ENCODE assay signal across 1 cellular context in the genomic region with DNA sequence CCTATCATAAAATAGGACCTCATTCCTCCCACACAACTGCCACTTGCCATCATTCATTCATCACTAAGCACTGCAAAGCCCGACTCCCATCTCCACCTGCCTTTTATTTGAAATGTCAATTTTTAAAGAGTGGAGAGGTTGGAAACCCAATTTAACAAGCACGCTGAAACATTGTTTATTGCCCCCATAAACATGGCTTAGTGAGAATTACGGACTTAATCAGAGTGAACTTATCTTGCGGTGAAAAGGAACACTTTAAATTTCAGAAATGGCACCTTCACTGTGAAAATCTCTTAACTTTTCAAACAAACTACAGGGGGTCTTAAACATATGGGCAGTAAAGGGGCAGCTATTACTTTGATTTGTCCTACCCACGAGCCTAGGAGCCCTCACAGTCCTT.
A peak's percentile ranks its signal among the peaks of the same experiment; 100 is the strongest.
TF ChIP-seq lines count a peak whose summit lies in the region.

No MANE protein-coding gene starts in this region.

TF ChIP-seq in HEK293, 187 proteins besides CTCF, POLR2A, EP300 and RAD21 (continued from another document and continues in another):
- TF ChIP-seq, protein P1, sequence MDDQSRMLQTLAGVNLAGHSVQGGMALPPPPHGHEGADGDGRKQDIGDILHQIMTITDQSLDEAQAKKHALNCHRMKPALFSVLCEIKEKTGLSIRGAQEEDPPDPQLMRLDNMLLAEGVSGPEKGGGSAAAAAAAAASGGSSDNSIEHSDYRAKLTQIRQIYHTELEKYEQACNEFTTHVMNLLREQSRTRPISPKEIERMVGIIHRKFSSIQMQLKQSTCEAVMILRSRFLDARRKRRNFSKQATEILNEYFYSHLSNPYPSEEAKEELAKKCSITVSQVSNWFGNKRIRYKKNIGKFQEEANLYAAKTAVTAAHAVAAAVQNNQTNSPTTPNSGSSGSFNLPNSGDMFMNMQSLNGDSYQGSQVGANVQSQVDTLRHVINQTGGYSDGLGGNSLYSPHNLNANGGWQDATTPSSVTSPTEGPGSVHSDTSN (CRISPR knock-in tag; IDR thresholded peaks at IDR 0.05) = no peak
- no peak for TF ChIP-seq ZNF280C (tag by site-specific recombination; IDR thresholded peaks at IDR 0.05)
- TF ChIP-seq ZNF398 (tag by site-specific recombination; IDR thresholded peaks at IDR 0.05) = no peak
- TF ChIP-seq ZNF677 (tag by site-specific recombination; IDR thresholded peaks at IDR 0.05) = no peak
- 0 out of 2 replicates have a peak, but pooled peaks have one; percentile 19 for TF ChIP-seq GFI1B (tag by site-specific recombination; IDR thresholded peaks at IDR 0.05)
- peak; percentile 94 for TF ChIP-seq FEZF1 (tag by site-specific recombination; IDR thresholded peaks at IDR 0.05)
- TF ChIP-seq ZNF223 (tag by site-specific recombination; IDR thresholded peaks at IDR 0.05) = no peak
- 0 out of 2 replicates have a peak, but pooled peaks have one; percentile 36 for TF ChIP-seq ZNF561 (tag by site-specific recombination; IDR thresholded peaks at IDR 0.05; ENCODE audit: borderline replicate concordance)
- no peak for TF ChIP-seq ZNF501 (tag by site-specific recombination; IDR thresholded peaks at IDR 0.05)
- TF ChIP-seq ZSCAN5A (tag by site-specific recombination; IDR thresholded peaks at IDR 0.05) = no peak
- TF ChIP-seq ZNF202 (tag by site-specific recombination; IDR thresholded peaks at IDR 0.05; ENCODE audit: borderline replicate concordance) = no peak
- TF ChIP-seq ZNF560 (tag by site-specific recombination; IDR thresholded peaks at IDR 0.05; ENCODE audit: borderline replicate concordance) = no peak
- no peak for TF ChIP-seq ZFP3 (tag by site-specific recombination; IDR thresholded peaks at IDR 0.05; ENCODE audit: low read depth)
- TF ChIP-seq ZNF362 (tag by site-specific recombination; IDR thresholded peaks at IDR 0.05) = no peak
- no peak for TF ChIP-seq ZNF558 (tag by site-specific recombination; IDR thresholded peaks at IDR 0.05)
- no peak for TF ChIP-seq ZNF48 (tag by site-specific recombination; IDR thresholded peaks at IDR 0.05)
- TF ChIP-seq ZBTB8A (tag by site-specific recombination; IDR thresholded peaks at IDR 0.05) = no peak
- no peak for TF ChIP-seq ZNF404 (tag by site-specific recombination; IDR thresholded peaks at IDR 0.05)
- no peak for TF ChIP-seq ZNF10 (tag by site-specific recombination; IDR thresholded peaks at IDR 0.05)
- TF ChIP-seq KLF7 (tag by site-specific recombination; IDR thresholded peaks at IDR 0.05; ENCODE audit: borderline replicate concordance) = no peak
- TF ChIP-seq MEIS1 (CRISPR knock-in tag; IDR thresholded peaks at IDR 0.05; ENCODE audit: borderline replicate concordance) = no peak
- TF ChIP-seq, protein P2, sequence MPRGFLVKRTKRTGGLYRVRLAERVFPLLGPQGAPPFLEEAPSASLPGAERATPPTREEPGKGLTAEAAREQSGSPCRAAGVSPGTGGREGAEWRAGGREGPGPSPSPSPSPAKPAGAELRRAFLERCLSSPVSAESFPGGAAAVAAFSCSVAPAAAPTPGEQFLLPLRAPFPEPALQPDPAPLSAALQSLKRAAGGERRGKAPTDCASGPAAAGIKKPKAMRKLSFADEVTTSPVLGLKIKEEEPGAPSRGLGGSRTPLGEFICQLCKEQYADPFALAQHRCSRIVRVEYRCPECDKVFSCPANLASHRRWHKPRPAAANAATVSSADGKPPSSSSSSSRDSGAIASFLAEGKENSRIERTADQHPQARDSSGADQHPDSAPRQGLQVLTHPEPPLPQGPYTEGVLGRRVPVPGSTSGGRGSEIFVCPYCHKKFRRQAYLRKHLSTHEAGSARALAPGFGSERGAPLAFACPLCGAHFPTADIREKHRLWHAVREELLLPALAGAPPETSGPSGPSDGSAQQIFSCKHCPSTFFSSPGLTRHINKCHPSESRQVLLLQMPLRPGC (tag by site-specific recombination; IDR thresholded peaks at IDR 0.05) = no peak
- TF ChIP-seq ZNF777 (tag by site-specific recombination; IDR thresholded peaks at IDR 0.05; ENCODE audit: borderline replicate concordance) = no peak
- TF ChIP-seq RBAK (tag by site-specific recombination; IDR thresholded peaks at IDR 0.05) = no peak
- no peak for TF ChIP-seq ZNF530 (tag by site-specific recombination; IDR thresholded peaks at IDR 0.05; ENCODE audit: low read depth)
- TF ChIP-seq ZNF473 (tag by site-specific recombination; IDR thresholded peaks at IDR 0.05) = no peak
- no peak for TF ChIP-seq ZNF433 (tag by site-specific recombination; IDR thresholded peaks at IDR 0.05; ENCODE audit: low read depth)
- 0 out of 2 replicates have a peak, but pooled peaks have one; percentile 23 for TF ChIP-seq ZNF423 (tag by site-specific recombination; IDR thresholded peaks at IDR 0.05)
- no peak for TF ChIP-seq AEBP2 (tag by site-specific recombination; IDR thresholded peaks at IDR 0.05; ENCODE audit: borderline replicate concordance)
- TF ChIP-seq ZNF510 (tag by site-specific recombination; IDR thresholded peaks at IDR 0.05; ENCODE audit: insufficient replicate concordance) = no peak
- no peak for TF ChIP-seq ZIC2 (tag by site-specific recombination; IDR thresholded peaks at IDR 0.05)
- TF ChIP-seq KLF9 (tag by site-specific recombination; IDR thresholded peaks at IDR 0.05; ENCODE audit: low read depth) = no peak
- no peak for TF ChIP-seq ZNF274 (IDR thresholded peaks at IDR 0.05; ENCODE audit: low read length)
- TF ChIP-seq ZNF274 (tag by site-specific recombination; IDR thresholded peaks at IDR 0.05; ENCODE audit: borderline replicate concordance) = no peak
- no peak for TF ChIP-seq PRDM1 (tag by site-specific recombination; IDR thresholded peaks at IDR 0.05)
- TF ChIP-seq KLF8 (tag by site-specific recombination; IDR thresholded peaks at IDR 0.05) = no peak
- TF ChIP-seq ZNF843 (tag by site-specific recombination; IDR thresholded peaks at IDR 0.05) = peak; percentile 81
- TF ChIP-seq ZNF335 (tag by site-specific recombination; conservative IDR thresholded peaks at IDR 0.05) = no peak
- TF ChIP-seq, protein P3, sequence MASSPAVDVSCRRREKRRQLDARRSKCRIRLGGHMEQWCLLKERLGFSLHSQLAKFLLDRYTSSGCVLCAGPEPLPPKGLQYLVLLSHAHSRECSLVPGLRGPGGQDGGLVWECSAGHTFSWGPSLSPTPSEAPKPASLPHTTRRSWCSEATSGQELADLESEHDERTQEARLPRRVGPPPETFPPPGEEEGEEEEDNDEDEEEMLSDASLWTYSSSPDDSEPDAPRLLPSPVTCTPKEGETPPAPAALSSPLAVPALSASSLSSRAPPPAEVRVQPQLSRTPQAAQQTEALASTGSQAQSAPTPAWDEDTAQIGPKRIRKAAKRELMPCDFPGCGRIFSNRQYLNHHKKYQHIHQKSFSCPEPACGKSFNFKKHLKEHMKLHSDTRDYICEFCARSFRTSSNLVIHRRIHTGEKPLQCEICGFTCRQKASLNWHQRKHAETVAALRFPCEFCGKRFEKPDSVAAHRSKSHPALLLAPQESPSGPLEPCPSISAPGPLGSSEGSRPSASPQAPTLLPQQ (tag by site-specific recombination; IDR thresholded peaks at IDR 0.05) = no peak
- no peak for TF ChIP-seq SETDB1 (IDR thresholded peaks at IDR 0.05; ENCODE audit: insufficient read length, low read length)
- peak; percentile 25; the same call in 1 of the 2 replicates for TF ChIP-seq ZFHX2 (tag by site-specific recombination; conservative IDR thresholded peaks at IDR 0.05)
- TF ChIP-seq, protein P4, sequence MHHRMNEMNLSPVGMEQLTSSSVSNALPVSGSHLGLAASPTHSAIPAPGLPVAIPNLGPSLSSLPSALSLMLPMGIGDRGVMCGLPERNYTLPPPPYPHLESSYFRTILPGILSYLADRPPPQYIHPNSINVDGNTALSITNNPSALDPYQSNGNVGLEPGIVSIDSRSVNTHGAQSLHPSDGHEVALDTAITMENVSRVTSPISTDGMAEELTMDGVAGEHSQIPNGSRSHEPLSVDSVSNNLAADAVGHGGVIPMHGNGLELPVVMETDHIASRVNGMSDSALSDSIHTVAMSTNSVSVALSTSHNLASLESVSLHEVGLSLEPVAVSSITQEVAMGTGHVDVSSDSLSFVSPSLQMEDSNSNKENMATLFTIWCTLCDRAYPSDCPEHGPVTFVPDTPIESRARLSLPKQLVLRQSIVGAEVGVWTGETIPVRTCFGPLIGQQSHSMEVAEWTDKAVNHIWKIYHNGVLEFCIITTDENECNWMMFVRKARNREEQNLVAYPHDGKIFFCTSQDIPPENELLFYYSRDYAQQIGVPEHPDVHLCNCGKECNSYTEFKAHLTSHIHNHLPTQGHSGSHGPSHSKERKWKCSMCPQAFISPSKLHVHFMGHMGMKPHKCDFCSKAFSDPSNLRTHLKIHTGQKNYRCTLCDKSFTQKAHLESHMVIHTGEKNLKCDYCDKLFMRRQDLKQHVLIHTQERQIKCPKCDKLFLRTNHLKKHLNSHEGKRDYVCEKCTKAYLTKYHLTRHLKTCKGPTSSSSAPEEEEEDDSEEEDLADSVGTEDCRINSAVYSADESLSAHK (tag by site-specific recombination; IDR thresholded peaks at IDR 0.05) = peak; percentile 41; the same call in 1 of the 2 replicates
- TF ChIP-seq ZBTB11 (tag by site-specific recombination; conservative IDR thresholded peaks at IDR 0.05; ENCODE audit: low read depth) = no peak
